21 cellular contexts compared by ENCODE assay signal in the genomic region with DNA sequence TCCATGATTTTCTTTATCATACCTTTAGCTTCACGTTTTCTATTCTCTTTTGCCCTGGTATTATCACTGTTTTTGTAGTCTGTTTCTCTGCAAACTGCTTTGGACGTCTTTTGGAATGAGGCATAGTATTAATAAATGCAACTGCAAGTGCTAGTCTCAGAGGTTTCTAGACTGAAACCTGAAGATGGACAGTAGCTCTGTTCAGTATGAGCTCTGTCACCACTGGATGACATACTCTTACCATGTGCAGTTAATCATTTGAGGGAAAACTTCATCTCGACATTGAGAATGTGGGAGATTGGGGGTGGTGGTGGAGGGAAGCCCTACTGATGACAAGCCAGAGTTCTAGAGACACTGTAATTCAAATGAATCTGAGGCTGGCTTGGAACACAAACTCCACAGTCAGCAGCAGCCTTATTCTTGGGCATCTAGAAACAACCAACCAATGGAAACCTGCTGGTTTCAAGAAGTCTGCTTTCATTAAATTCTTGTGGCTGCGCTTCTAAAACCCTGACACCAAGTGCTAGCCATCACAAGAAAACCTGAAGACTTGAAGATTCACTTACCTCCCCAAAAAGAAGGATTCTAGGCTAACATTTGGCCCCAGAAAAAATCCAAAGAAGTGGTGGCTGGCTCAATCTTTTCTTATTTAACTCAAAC.
DNase-seq lines count a peak whose midpoint lies in the region; ATAC-seq and TF ChIP-seq lines count a peak whose summit lies in the region.
"Had no signal": no experiment of that assay in that cellular context is flagged by ENCODE, and none has a peak within 500 bp of the region (broad histone marks: within the 10 kb centered on the region; RNA-seq: fewer than 3 reads in every experiment).

No MANE protein-coding gene starts in this region.

- peaks cover 4% of the 10 kb centered on the region for H3K27me3 Mint-ChIP-seq in nephron (ENCODE audit: low read depth)
- H3K27me3 Mint-ChIP-seq: CD4-positive, alpha-beta T cell had no signal

- no peaks in the 10 kb centered on the region for H3K36me3 Mint-ChIP-seq in nephron (ENCODE audit: low read depth)

- peak; percentile 70 for ATAC-seq in GM18909 (IDR thresholded peaks at IDR 0.05; ENCODE audit: poor library complexity, unreplicated experiment)
- peak; percentile 65 for ATAC-seq in HG02798 (IDR thresholded peaks at IDR 0.05; ENCODE audit: poor library complexity, unreplicated experiment)
- ATAC-seq in HG03280 (IDR thresholded peaks at IDR 0.05; ENCODE audit: unreplicated experiment): peak; percentile 47
- ATAC-seq in Right ventricle myocardium superior (ENCODE audit: poor library complexity): no peak

- peak overlapping the region; percentile 91 to 93 (median 93) for H3K27ac Mint-ChIP-seq in nephron
- H3K27ac Mint-ChIP-seq: CD4-positive, alpha-beta T cell had no signal

- TF ChIP-seq CTCF in nephron (IDR thresholded peaks at IDR 0.05; ENCODE audit: unreplicated experiment in 3 of 3) (no peak), brain microvascular endothelial cell (IDR thresholded peaks at IDR 0.05; ENCODE audit: low read depth, low read length, missing control alignments) (no peak)

- H3K4me3 ChIP-seq in brain microvascular endothelial cell (ENCODE audit: low read depth, low read length): no peak overlapping the region
- H3K4me3 ChIP-seq: Peyer's patch, SJSA1 had no signal

- no peaks in the 10 kb centered on the region for H3K36me3 ChIP-seq in brain microvascular endothelial cell (replicated peaks)
- H3K36me3 ChIP-seq: Peyer's patch, SJSA1 had no signal

- intact Hi-C loops in Right ventricle myocardium superior (cut with DNase I): no loop called here

- H3K9me3 Mint-ChIP-seq in nephron: no peaks in the 10 kb centered on the region
- H3K9me3 Mint-ChIP-seq: CD4-positive, alpha-beta T cell had no signal

- no peak overlapping the region for H3K4me3 Mint-ChIP-seq in nephron
- H3K4me3 Mint-ChIP-seq: CD4-positive, alpha-beta T cell had no signal

- no peak overlapping the region for H3K27ac ChIP-seq in brain microvascular endothelial cell
- H3K27ac ChIP-seq: Peyer's patch, SJSA1 had no signal

- no peaks in the 10 kb centered on the region for H3K27me3 ChIP-seq in brain microvascular endothelial cell (replicated peaks)
- H3K27me3 ChIP-seq: Peyer's patch, SJSA1 had no signal

- in situ Hi-C loops in brain microvascular endothelial cell (cut with HindIII; ENCODE audit: low pct_ligation_motif_present, low sequenced_read_pairs): no loop called here

- peaks cover 44% of the 10 kb centered on the region for H3K4me1 Mint-ChIP-seq in nephron

- DNase-seq in Right ventricle myocardium superior (no peak), NCI-H2196 treated with DMSO at 0.1 percent for 48 hours (lab: John Stamatoyannopoulos, UW; ENCODE audit: unreplicated experiment) (no peak), brain microvascular endothelial cell (no peak), SK-N-DZ (ENCODE audit: low spot score) (no peak)
- DNase-seq: CD4-positive, alpha-beta T cell; COR-L47; DMS 273 treated with DMSO at 0.1 percent for 48 hours; DMS79 treated with DMSO at 0.1 percent for 48 hours; MM.1S; NCI-H1048; NCI-H1436 treated with DMSO at 0.1 percent for 48 hours; NCI-H2029; NCI-H524 treated with DMSO at 0.1 percent for 48 hours; NCI-H82; Peyer's patch; T-helper 9 cell had no signal
